Comparison of ENCODE assay signal across 8 cellular contexts in the genomic region with DNA sequence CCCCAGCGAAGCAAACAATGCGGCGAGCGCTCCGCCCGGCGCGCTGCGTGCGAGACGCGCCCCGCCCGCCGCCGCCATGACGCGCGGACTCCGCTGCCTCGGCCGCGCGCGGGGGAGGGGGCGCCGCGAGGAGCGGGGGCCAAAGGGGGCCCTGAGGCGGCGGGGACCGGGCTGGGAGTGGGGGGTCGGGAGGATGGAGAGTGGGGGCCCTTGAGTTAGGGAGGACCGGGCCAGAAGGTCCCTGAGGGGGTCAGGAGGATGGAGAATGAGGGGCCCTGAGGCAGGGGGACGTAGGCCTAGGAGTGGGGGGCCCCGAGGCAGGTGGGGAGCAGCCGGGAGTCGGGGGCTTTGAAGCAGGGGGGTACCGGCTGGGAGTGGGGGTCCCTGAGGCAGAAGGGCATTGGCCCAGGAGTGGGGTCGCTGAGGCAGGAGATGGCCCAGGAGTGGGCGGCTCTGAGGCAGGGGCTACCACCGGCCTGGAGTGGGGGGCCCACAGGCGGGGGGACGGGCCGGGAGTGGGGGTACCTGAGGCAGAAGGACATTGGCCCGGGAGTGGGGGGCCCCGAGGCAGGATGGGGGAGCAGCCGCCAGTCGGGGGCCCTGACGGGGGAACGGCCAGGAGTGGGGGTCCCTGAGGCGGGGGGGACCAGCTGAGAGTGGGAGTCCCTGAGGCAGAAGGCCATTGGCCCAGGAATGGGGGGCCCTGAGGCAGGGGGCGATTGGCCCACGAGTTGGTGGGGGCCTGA. TPM values are rescaled to one million over a fixed set of nuclear protein-coding genes. Genes with fewer than 3 reads are reported as not detected.
DNase-seq lines count a peak whose midpoint lies in the region; ATAC-seq and TF ChIP-seq lines count a peak whose summit lies in the region.

A gene (minus strand): TSS at position 21 of the 746 bp plus-strand sequence. CDS start 3,556 bp downstream, outside the sequence.

- peaks cover 21% of the 10 kb centered on the region for H3K27me3 Mint-ChIP-seq in glutamatergic neuron (ENCODE audit: unreplicated experiment)

- in situ Hi-C loops in Caki2 (cut with HindIII; ENCODE audit: low pct_unique_long_range_greater_than_20kb, low sequenced_read_pairs): no loop called here

- H3K4me1 Mint-ChIP-seq in glutamatergic neuron (ENCODE audit: low read depth, unreplicated experiment): peaks cover 24% of the 10 kb centered on the region

- peak within 1 kb of the TSS; percentile 87 for H3K4me3 ChIP-seq in RWPE2 (ENCODE audit: severe bottlenecking)
- peak within 1 kb of the TSS; percentile 88 for H3K4me3 ChIP-seq in urinary bladder (ENCODE audit: low read depth, low read length)

- WGBS in urinary bladder: 19% methylated on average over 53 of the region's 54 CpGs

- peaks cover 6% of the 10 kb centered on the region for H3K9me3 ChIP-seq in RWPE2 (ENCODE audit: severe bottlenecking)

- peak within 1 kb of the TSS; percentile 92 for H3K4me3 Mint-ChIP-seq in glutamatergic neuron (ENCODE audit: unreplicated experiment)

- peak within 1 kb of the TSS; percentile 29 for H3K27ac ChIP-seq in RWPE2 (ENCODE audit: poor library complexity, severe bottlenecking)
- H3K27ac ChIP-seq in urinary bladder (ENCODE audit: low read depth): peak within 1 kb of the TSS; percentile 86

- TF ChIP-seq CTCF in RWPE2 (IDR thresholded peaks at IDR 0.05; ENCODE audit: poor library complexity, severe bottlenecking) (no peak), glutamatergic neuron (IDR thresholded peaks at IDR 0.05; ENCODE audit: partially characterized antibody, unreplicated experiment) (no peak)

- H3K9me3 Mint-ChIP-seq in activated naive CD4-positive, alpha-beta T cell treated with anti-CD3 and anti-CD28 coated beads, Interleukin-2, amount 50 U/mL, for 72 hours: no peaks in the 10 kb centered on the region
- peaks cover 16% of the 10 kb centered on the region for H3K9me3 Mint-ChIP-seq in glutamatergic neuron (ENCODE audit: unreplicated experiment)

- H3K4me1 ChIP-seq in RWPE2 (ENCODE audit: insufficient read depth, poor library complexity, severe bottlenecking) (peaks cover 9% of the 10 kb centered on the region), urinary bladder (ENCODE audit: insufficient read depth) (peaks cover 1% of the 10 kb centered on the region)

- H3K36me3 ChIP-seq in RWPE2 (ENCODE audit: low read depth) (peaks cover 31% of the 10 kb centered on the region), urinary bladder (ENCODE audit: insufficient read depth) (no peaks in the 10 kb centered on the region)

- H3K27me3 ChIP-seq in RWPE2 (ENCODE audit: insufficient read depth, poor library complexity, severe bottlenecking): no peaks in the 10 kb centered on the region

- DNase-seq in Caki2 (ENCODE audit: low read depth) (peak; percentile 33), RWPE2 (ENCODE audit: low spot score) (no peak), glutamatergic neuron (peak; percentile 72), occipital lobe (lab: John Stamatoyannopoulos, UW) (peak; percentile 29)
- DNase-seq in activated naive CD4-positive, alpha-beta T cell treated with anti-CD3 and anti-CD28 coated beads, Interleukin-2, amount 50 U/mL, for 72 hours (ENCODE audit: low spot score in 2 of 2): peak in 1 of 2 donors; percentile 65

- peak within 1 kb of the TSS; percentile 94 to 98 for H3K27ac Mint-ChIP-seq in activated naive CD4-positive, alpha-beta T cell treated with anti-CD3 and anti-CD28 coated beads, Interleukin-2, amount 50 U/mL, for 72 hours
- peak within 1 kb of the TSS; percentile 72 for H3K27ac Mint-ChIP-seq in glutamatergic neuron (ENCODE audit: unreplicated experiment)

- peaks cover 28 to 44% of the 10 kb centered on the region in 2 donors for H3K36me3 Mint-ChIP-seq in activated naive CD4-positive, alpha-beta T cell treated with anti-CD3 and anti-CD28 coated beads, Interleukin-2, amount 50 U/mL, for 72 hours
- peaks cover 17% of the 10 kb centered on the region for H3K36me3 Mint-ChIP-seq in glutamatergic neuron (ENCODE audit: unreplicated experiment)

- ATAC-seq in HG02610 (IDR thresholded peaks at IDR 0.05; ENCODE audit: unreplicated experiment) (peak; percentile 52), RWPE2 (ENCODE audit: low read depth) (peak; percentile 72), GM18517 (IDR thresholded peaks at IDR 0.05; ENCODE audit: unreplicated experiment) (no peak)
- ATAC-seq in activated naive CD4-positive, alpha-beta T cell treated with anti-CD3 and anti-CD28 coated beads, Interleukin-2, amount 50 U/mL, for 72 hours: peak; percentile 64 to 69

RNA-seq across cellular contexts. Expression of the gene that starts here (rescaled TPM):
- 23.4 and 28.1 TPM in 2 replicates for total RNA-seq in Caki2 (2014; rRNA removed; shearing (Covaris generic); ENCODE audit: low replicate concordance)
- 10 to 100 TPM; 27.7 to 39.0 TPM for total RNA-seq in activated naive CD4-positive, alpha-beta T cell treated with anti-CD3 and anti-CD28 coated beads, Interleukin-2, amount 50 U/mL, for 72 hours
- total RNA-seq in glutamatergic neuron (ENCODE audit: unreplicated experiment) (73.7 TPM), occipital lobe (44.0 TPM), urinary bladder (29.4 TPM)
- polyA plus RNA-seq in urinary bladder: 26.3 TPM
